ENCODE assay signal across 21 cellular contexts in genomic region chr11:102523887-102524286, GRCh38. TPM values are rescaled to one million over a fixed set of nuclear protein-coding genes. Genes with fewer than 3 reads are reported as not detected.
DNase-seq lines count a peak whose midpoint lies in the region; ATAC-seq and TF ChIP-seq lines count a peak whose summit lies in the region.
"Had no signal": no experiment of that assay in that cellular context is flagged by ENCODE, and none has a peak within 500 bp of the region (broad histone marks: within the 10 kb centered on the region; RNA-seq: fewer than 3 reads in every experiment).

No MANE protein-coding gene starts in this region.

- TF ChIP-seq CTCF in SU-DHL-6 (IDR thresholded peaks at IDR 0.05; ENCODE audit: insufficient read depth, low read length, poor library complexity, severe bottlenecking) (no peak), endodermal cell (conservative IDR thresholded peaks at IDR 0.05) (peak; percentile 27), neural cell (IDR thresholded peaks at IDR 0.05; ENCODE audit: poor library complexity, severe bottlenecking) (no peak), adrenal gland (IDR thresholded peaks at IDR 0.05) (no peak)

- H3K79me2 ChIP-seq in Karpas-422 (ENCODE audit: low read length) (no peaks in the 10 kb centered on the region), SU-DHL-6 (ENCODE audit: insufficient read depth, low read length) (no peaks in the 10 kb centered on the region), neural cell (replicated peaks; ENCODE audit: insufficient read depth, low read length) (no peaks in the 10 kb centered on the region)

- no peaks in the 10 kb centered on the region for H3K27me3 Mint-ChIP-seq in endodermal cell (ENCODE audit: insufficient read depth)

- H2AFZ ChIP-seq in Karpas-422 (ENCODE audit: low read length) (0 out of 2 replicates have a peak overlapping the region, but pooled peaks have one; percentile 13), SU-DHL-6 (ENCODE audit: low read depth, low read length, severe bottlenecking) (peak overlapping the region; percentile 8), neural cell (ENCODE audit: low read depth, low read length) (peak overlapping the region; percentile 7)

- no peaks in the 10 kb centered on the region for H3K9me2 ChIP-seq in Karpas-422 (replicated peaks; ENCODE audit: insufficient read depth, low read length)
- no peaks in the 10 kb centered on the region for H3K9me2 ChIP-seq in SU-DHL-6 (replicated peaks; ENCODE audit: insufficient read depth, low read length)
- H3K9me2 ChIP-seq in neural cell (ENCODE audit: insufficient read depth, low read length) = no peaks in the 10 kb centered on the region

- peaks cover 12% of the 10 kb centered on the region for H3K4me1 Mint-ChIP-seq in endodermal cell

- no peaks in the 10 kb centered on the region for H3K36me3 ChIP-seq in Karpas-422 (ENCODE audit: insufficient read depth, low read length)
- H3K36me3 ChIP-seq in SU-DHL-6 (ENCODE audit: low read length) = no peaks in the 10 kb centered on the region
- no peaks in the 10 kb centered on the region for H3K36me3 ChIP-seq in endodermal cell (ENCODE audit: control insufficient read depth, insufficient read depth, low read length)
- H3K36me3 ChIP-seq in neural cell (ENCODE audit: insufficient read depth, low read length) = no peaks in the 10 kb centered on the region
- no peaks in the 10 kb centered on the region for H3K36me3 ChIP-seq in adrenal gland (replicated peaks in 1 of 2)
- H3K36me3 ChIP-seq: BE2C, BLaER1 had no signal

- no peak for TF ChIP-seq RAD21 in neural cell (conservative IDR thresholded peaks at IDR 0.05)

- TF ChIP-seq EP300 in neural cell (conservative IDR thresholded peaks at IDR 0.05; ENCODE audit: poor library complexity, severe bottlenecking) = no peak

- H3K9ac ChIP-seq in Karpas-422 (ENCODE audit: low read length) = no peak overlapping the region
- no peak overlapping the region for H3K9ac ChIP-seq in SU-DHL-6 (ENCODE audit: low read length)
- H3K9ac ChIP-seq in endodermal cell (ENCODE audit: extremely low read depth, low read length, poor library complexity, severe bottlenecking) = no peak overlapping the region
- no peak overlapping the region for H3K9ac ChIP-seq in neural cell (ENCODE audit: low read length)
- H3K9ac ChIP-seq: BLaER1 had no signal

- H4K20me1 ChIP-seq in Karpas-422 (ENCODE audit: insufficient read depth, low read depth, low read length) (no peaks in the 10 kb centered on the region), SU-DHL-6 (ENCODE audit: low read depth, low read length) (no peaks in the 10 kb centered on the region), neural cell (ENCODE audit: insufficient read depth) (no peaks in the 10 kb centered on the region)
- H4K20me1 ChIP-seq: BLaER1 had no signal

- H3K4me1 ChIP-seq in Karpas-422 (ENCODE audit: low read length) (no peaks in the 10 kb centered on the region), endodermal cell (ENCODE audit: control insufficient read depth, insufficient read depth, low read length) (peaks cover 8% of the 10 kb centered on the region), adrenal gland (replicated peaks in 1 of 2) (peaks cover 0 to 5% of the 10 kb centered on the region in 2 donors)
- H3K4me1 ChIP-seq: BE2C had no signal

- DNase-seq in Karpas-422 (no peak), endodermal cell (peak; percentile 66), putamen (ENCODE audit: low spot score) (no peak), adrenal gland (no peak)
- DNase-seq in stimulated activated CD4-positive, alpha-beta T cell treated with anti-CD3 and anti-CD28 coated beads, Interleukin-4, amount 100 ng/mL, for 24 hours = no peak
- DNase-seq: 8988T; ACHN; BE2C; C1 segment of cervical spinal cord; Caco-2; Calu3; CD4-positive, alpha-beta memory T cell; CD4-positive, CD25-positive, alpha-beta regulatory T cell; DMS79 treated with DMSO at 0.1 percent for 48 hours; GF-D8 had no signal

- H3K4me2 ChIP-seq in Karpas-422 (ENCODE audit: low read depth, low read length, poor library complexity, severe bottlenecking) = no peak overlapping the region
- H3K4me2 ChIP-seq in SU-DHL-6 (ENCODE audit: low read depth, low read length, poor library complexity, severe bottlenecking) = no peak overlapping the region
- H3K4me2 ChIP-seq in neural cell (ENCODE audit: low read length) = no peak overlapping the region
- H3K4me2 ChIP-seq: BLaER1 had no signal

- H3K27me3 ChIP-seq in Karpas-422 (ENCODE audit: low read length) = no peaks in the 10 kb centered on the region
- no peaks in the 10 kb centered on the region for H3K27me3 ChIP-seq in SU-DHL-6 (ENCODE audit: low read length)
- no peaks in the 10 kb centered on the region for H3K27me3 ChIP-seq in endodermal cell (ENCODE audit: control insufficient read depth, insufficient read depth, low read length, poor library complexity, severe bottlenecking)
- no peaks in the 10 kb centered on the region for H3K27me3 ChIP-seq in neural cell (ENCODE audit: insufficient read depth, low read depth, low read length)
- no peaks in the 10 kb centered on the region for H3K27me3 ChIP-seq in adrenal gland
- H3K27me3 ChIP-seq: BE2C, BLaER1 had no signal

- H3K9me3 ChIP-seq in Karpas-422 (ENCODE audit: low read length) (no peaks in the 10 kb centered on the region), SU-DHL-6 (ENCODE audit: insufficient read depth, low read length) (no peaks in the 10 kb centered on the region), endodermal cell (ENCODE audit: control insufficient read depth, low read length) (no peaks in the 10 kb centered on the region), neural cell (ENCODE audit: low read length) (no peaks in the 10 kb centered on the region), adrenal gland (replicated peaks in 1 of 3) (no peaks in the 10 kb centered on the region)
- H3K9me3 ChIP-seq: BE2C, BLaER1, Caco-2 had no signal

- no peak overlapping the region for H3K27ac Mint-ChIP-seq in endodermal cell
- H3K27ac Mint-ChIP-seq: CD14-positive monocyte; CD4-positive, alpha-beta memory T cell; CD4-positive, CD25-positive, alpha-beta regulatory T cell had no signal

- no peaks in the 10 kb centered on the region for H3K9me3 Mint-ChIP-seq in endodermal cell
- H3K9me3 Mint-ChIP-seq: CD14-positive monocyte; CD4-positive, alpha-beta memory T cell; CD4-positive, CD25-positive, alpha-beta regulatory T cell had no signal

- TF ChIP-seq POLR2A in adrenal gland (IDR thresholded peaks at IDR 0.05) = no peak

- no peak overlapping the region for H3K4me3 Mint-ChIP-seq in endodermal cell
- H3K4me3 Mint-ChIP-seq: CD14-positive monocyte; CD4-positive, alpha-beta memory T cell; CD4-positive, CD25-positive, alpha-beta regulatory T cell had no signal

- H3F3A ChIP-seq in SU-DHL-6 (ENCODE audit: insufficient read depth) (no peaks in the 10 kb centered on the region), neural cell (ENCODE audit: insufficient read depth, low read length, poor library complexity, severe bottlenecking) (no peaks in the 10 kb centered on the region)

- WGBS in endodermal cell (ENCODE audit: insufficient coverage in 1 of 2, insufficient read length in 1 of 2), 2 experiments = 66% methylated on average over 3 of the region's 4 CpGs; no CpG with 5 or more reads in 1 of the 2 experiments
- 86 to 91% (median 90%) methylated on average over 4 of the region's 4 CpGs for WGBS in adrenal gland, 4 donors

- intact Hi-C loops in adrenal gland (cut with DNase I) = no loop called here

- ATAC-seq in GM21825 (IDR thresholded peaks at IDR 0.05; ENCODE audit: unreplicated experiment) = no peak

- no peak overlapping the region for H3K4me3 ChIP-seq in Karpas-422 (ENCODE audit: low read length)
- H3K4me3 ChIP-seq in SU-DHL-6 (ENCODE audit: insufficient read depth, low read length, poor library complexity, severe bottlenecking) = no peak overlapping the region
- no peak overlapping the region for H3K4me3 ChIP-seq in endodermal cell (ENCODE audit: low read length)
- no peak overlapping the region for H3K4me3 ChIP-seq in neural cell (ENCODE audit: low read length)
- no peak overlapping the region for H3K4me3 ChIP-seq in adrenal gland
- H3K4me3 ChIP-seq: BLaER1 had no signal

- no peak overlapping the region for H3K27ac ChIP-seq in Karpas-422 (ENCODE audit: low read length)
- H3K27ac ChIP-seq in SU-DHL-6 (ENCODE audit: low read depth, low read length) = no peak overlapping the region
- no peak overlapping the region for H3K27ac ChIP-seq in endodermal cell (ENCODE audit: low read depth, low read length)
- H3K27ac ChIP-seq in neural cell (ENCODE audit: low read length) = no peak overlapping the region
- no peak overlapping the region for H3K27ac ChIP-seq in adrenal gland
- H3K27ac ChIP-seq: BLaER1 had no signal

- H3K36me3 Mint-ChIP-seq in endodermal cell (ENCODE audit: low read depth) = no peaks in the 10 kb centered on the region
- H3K36me3 Mint-ChIP-seq: CD14-positive monocyte; CD4-positive, alpha-beta memory T cell had no signal

TF ChIP-seq in neural cell, 6 proteins besides CTCF, POLR2A, EP300 and RAD21 (continues in another document):
- no peak for TF ChIP-seq REST (IDR thresholded peaks at IDR 0.05; ENCODE audit: borderline replicate concordance)

RNA-seq across cellular contexts. Expression of gene MMP7, which starts 6.7 kb away (rescaled TPM):
- total RNA-seq in Karpas-422 (2014; rRNA removed; shearing (Covaris generic); ENCODE audit: low replicate concordance) = 0.34 TPM in 1 of 2 replicates, not detected in the other
- not detected for total RNA-seq in endodermal cell
- 0.28 TPM for polyA plus RNA-seq in endodermal cell (2013, experiment 1 of 2)
- polyA plus RNA-seq in endodermal cell (2013, experiment 2 of 2) = 0.66 TPM
- not detected in 2 replicates for polyA plus RNA-seq in neural cell
- polyA minus RNA-seq in neural cell = not detected in 2 replicates
- under 1 TPM in 3 of 8 donors, not detected in 5; 0.39 to 0.61 (median 0.44) TPM for total RNA-seq in adrenal gland
- polyA plus RNA-seq in adrenal gland = not detected
- total RNA-seq: Caco-2; CD4-positive, alpha-beta memory T cell; CD4-positive, CD25-positive, alpha-beta regulatory T cell had no signal
- polyA plus RNA-seq: AG04450; CD14-positive monocyte; CD4-positive, alpha-beta memory T cell had no signal
